In genomic region chr10:92920866-92921265, GRCh38 we compare ENCODE assay signal across 37 cellular contexts.
"Had no signal": no experiment of that assay in that cellular context is flagged by ENCODE, and none has a peak within 500 bp of the region (broad histone marks: within the 10 kb centered on the region; RNA-seq: fewer than 3 reads in every experiment).

No MANE protein-coding gene starts in this region.

- H3K9me3 Mint-ChIP-seq: central memory CD8-positive, alpha-beta T cell had no signal

- H3K27me3 ChIP-seq: adrenal gland, cardiac muscle cell had no signal

- H3K36me3 ChIP-seq: adrenal gland, cardiac muscle cell had no signal

- H3K9me3 ChIP-seq: adrenal gland had no signal

- H3K27ac Mint-ChIP-seq: activated B cell treated with CpG ODN at 0.5 μM for 24 hours; activated CD4-positive, alpha-beta memory T cell treated with anti-CD3 and anti-CD28 coated beads for 36 hours; activated CD4-positive, alpha-beta T cell treated with anti-CD3 and anti-CD28 coated beads, Interleukin-2, amount 10 ng/mL, durations not matched to agents 24 days and 14 days; activated CD8-positive, alpha-beta T cell treated with anti-CD3 and anti-CD28 coated beads for 36 hours; activated naive CD4-positive, alpha-beta T cell treated with anti-CD3 and anti-CD28 coated beads for 36 hours; activated naive CD4-positive, alpha-beta T cell treated with anti-CD3 and anti-CD28 coated beads, Interleukin-2, amount 50 U/mL, for 72 hours; activated naive CD8-positive, alpha-beta T cell treated with anti-CD3 and anti-CD28 coated beads for 36 hours; activated T-cell treated with anti-CD3 and anti-CD28 coated beads, Interleukin-2, amount 50 U/mL, for 72 hours; activated T-helper 1 cell treated with anti-CD3 and anti-CD28 coated beads, Interleukin-12 subunit alpha, Interleukin-12 subunit beta, Interleukin-2, Interleukin-4 antibody, amounts not matched to agents 30 ng/mL and 10 ng/mL and 1 ng/mL, durations not matched to agents 14 hours and 24 hours and 36 hours; activated T-helper 17 cell treated with anti-CD3 and anti-CD28 coated beads, Interleukin-2, amount 50 U/mL, for 72 hours; brain; T-helper 1 cell treated with Interleukin-12 subunit alpha and Interleukin-12 subunit beta and Interleukin-4 antibody, amounts not matched to agents 30 μg/mL and 1 μg/mL, for 36 hours; T-helper 2 cell treated with Interferon-gamma antibody and Interleukin-4, amounts not matched to agents 5 μg/mL and 100 μg/mL, for 36 hours had no signal

- H3K4me3 Mint-ChIP-seq: activated B cell treated with CpG ODN at 0.5 μM for 24 hours; activated CD4-positive, alpha-beta memory T cell treated with anti-CD3 and anti-CD28 coated beads for 36 hours; activated CD4-positive, alpha-beta T cell treated with anti-CD3 and anti-CD28 coated beads, Interleukin-2, amount 10 ng/mL, durations not matched to agents 24 days and 14 days; activated CD8-positive, alpha-beta T cell treated with anti-CD3 and anti-CD28 coated beads for 36 hours; activated naive CD4-positive, alpha-beta T cell treated with anti-CD3 and anti-CD28 coated beads for 36 hours; activated naive CD8-positive, alpha-beta T cell treated with anti-CD3 and anti-CD28 coated beads for 36 hours; activated T-cell treated with anti-CD3 and anti-CD28 coated beads, Interleukin-2, amount 50 U/mL, for 4 hours; activated T-cell treated with anti-CD3 and anti-CD28 coated beads, Interleukin-2, amount 50 U/mL, for 72 hours; activated T-helper 1 cell treated with anti-CD3 and anti-CD28 coated beads, Interleukin-12 subunit alpha, Interleukin-12 subunit beta, Interleukin-2, Interleukin-4 antibody, amounts not matched to agents 30 ng/mL and 10 ng/mL and 1 ng/mL, durations not matched to agents 14 hours and 24 hours and 36 hours; activated T-helper 17 cell treated with anti-CD3 and anti-CD28 coated beads, Interleukin-2, amount 50 U/mL, for 72 hours; brain; central memory CD8-positive, alpha-beta T cell; T-helper 1 cell treated with Interleukin-12 subunit alpha and Interleukin-12 subunit beta and Interleukin-4 antibody, amounts not matched to agents 30 μg/mL and 1 μg/mL, for 36 hours; T-helper 2 cell treated with Interferon-gamma antibody and Interleukin-4, amounts not matched to agents 5 μg/mL and 100 μg/mL, for 36 hours had no signal

- H3K27ac ChIP-seq: adrenal gland, cardiac muscle cell, VCaP had no signal

- H3K4me1 ChIP-seq: adrenal gland had no signal

- H3K4me1 Mint-ChIP-seq: activated B cell treated with CpG ODN at 0.5 μM for 24 hours; brain; central memory CD8-positive, alpha-beta T cell had no signal

- FAIRE-seq: bronchial epithelial cell, TTC549 had no signal

- DNase-seq: activated B cell treated with CpG ODN at 0.5 μM for 24 hours; activated CD4-positive, alpha-beta memory T cell treated with anti-CD3 and anti-CD28 coated beads for 36 hours; activated CD4-positive, alpha-beta T cell treated with anti-CD3 and anti-CD28 coated beads for 4 hours; activated CD4-positive, alpha-beta T cell treated with anti-CD3 and anti-CD28 coated beads, Interleukin-2, amount 10 ng/mL, durations not matched to agents 24 days and 14 days; activated CD4-positive, alpha-beta T cell treated with anti-CD3 and anti-CD28 coated beads, Interleukin-2, amount 50 U/mL, for 1 hour; activated CD4-positive, alpha-beta T cell treated with anti-CD3 and anti-CD28 coated beads, Interleukin-2, amount 50 U/mL, for 4 hours; activated CD4-positive, CD25-positive, alpha-beta regulatory T cell treated with anti-CD3 and anti-CD28 coated beads, Interleukin-2, amount 50 U/mL, for 72 hours; activated CD8-positive, alpha-beta memory T cell treated with anti-CD3 and anti-CD28 coated beads, Interleukin-2, amount 50 U/mL, for 4 hours; activated CD8-positive, alpha-beta T cell treated with anti-CD3 and anti-CD28 coated beads for 36 hours; activated effector memory CD4-positive, alpha-beta T cell treated with anti-CD3 and anti-CD28 coated beads, Interleukin-2, amount 50 U/mL, for 16 hours; activated gamma-delta T cell treated with Interleukin-2 at 50 U/mL for 16 hours; activated naive CD4-positive, alpha-beta T cell; activated naive CD4-positive, alpha-beta T cell treated with anti-CD3 and anti-CD28 coated beads for 36 hours; activated naive CD4-positive, alpha-beta T cell treated with anti-CD3 and anti-CD28 coated beads, Interleukin-2, amount 50 U/mL, for 16 hours; activated naive CD8-positive, alpha-beta T cell treated with anti-CD3 and anti-CD28 coated beads for 36 hours; activated T-cell treated with anti-CD3 and anti-CD28 coated beads for 4 hours; activated T-cell treated with anti-CD3 and anti-CD28 coated beads, Interleukin-2, amount 50 U/mL, for 1 hour; activated T-cell treated with anti-CD3 and anti-CD28 coated beads, Interleukin-2, amount 50 U/mL, for 4 hours; activated T-cell treated with anti-CD3 and anti-CD28 coated beads, Interleukin-2, amount 50 U/mL, for 72 hours; adrenal gland; amniotic stem cell; aorta; caudate nucleus; cerebellar nuclear complex; T-helper 2 cell; T-helper 9 cell had no signal

- H3K27me3 Mint-ChIP-seq: activated B cell treated with CpG ODN at 0.5 μM for 24 hours; activated CD4-positive, alpha-beta memory T cell treated with anti-CD3 and anti-CD28 coated beads for 36 hours; activated CD4-positive, alpha-beta T cell treated with anti-CD3 and anti-CD28 coated beads, Interleukin-2, amount 10 ng/mL, durations not matched to agents 24 days and 14 days; activated CD8-positive, alpha-beta T cell treated with anti-CD3 and anti-CD28 coated beads for 36 hours; activated naive CD8-positive, alpha-beta T cell treated with anti-CD3 and anti-CD28 coated beads for 36 hours; activated T-helper 17 cell treated with anti-CD3 and anti-CD28 coated beads, Interleukin-2, amount 50 U/mL, for 72 hours; brain; central memory CD8-positive, alpha-beta T cell had no signal

- H3K4me3 ChIP-seq: adrenal gland, cardiac muscle cell had no signal

- ATAC-seq: activated CD8-positive, alpha-beta T cell treated with anti-CD3 and anti-CD28 coated beads for 36 hours; activated naive CD4-positive, alpha-beta T cell treated with anti-CD3 and anti-CD28 coated beads, Interleukin-2, amount 50 U/mL, for 72 hours; activated T-cell treated with anti-CD3 and anti-CD28 coated beads, Interleukin-2, amount 50 U/mL, for 4 hours; activated T-cell treated with anti-CD3 and anti-CD28 coated beads, Interleukin-2, amount 50 U/mL, for 72 hours; activated T-helper 17 cell treated with anti-CD3 and anti-CD28 coated beads, Interleukin-2, amount 50 U/mL, for 72 hours had no signal
